ENCODE assay signal across 20 cellular contexts in the genomic region with DNA sequence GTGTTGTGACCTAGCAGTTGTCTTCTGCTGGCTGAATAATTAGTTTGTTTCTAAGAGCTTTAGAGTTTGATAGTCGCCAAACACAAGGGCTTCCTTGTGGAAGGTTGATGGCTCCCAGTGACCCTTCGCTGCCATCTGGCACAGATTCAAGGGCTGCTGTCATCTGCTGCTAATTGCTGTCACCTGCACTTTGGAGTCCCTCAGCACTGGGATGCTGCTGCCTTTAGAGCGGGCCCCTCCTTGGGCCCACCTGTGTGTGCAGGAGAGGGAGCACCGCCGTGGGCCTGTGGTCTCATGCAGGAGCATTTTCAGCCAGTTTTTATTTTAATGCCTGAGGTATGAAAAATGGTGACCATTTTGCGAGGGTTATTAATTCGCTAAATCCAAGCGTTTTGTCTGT.
DNase-seq lines count a peak whose midpoint lies in the region; ATAC-seq and TF ChIP-seq lines count a peak whose summit lies in the region.
"Had no signal": no experiment of that assay in that cellular context is flagged by ENCODE, and none has a peak within 500 bp of the region (broad histone marks: within the 10 kb centered on the region; RNA-seq: fewer than 3 reads in every experiment).

No MANE protein-coding gene starts in this region.

- H3K36me3 Mint-ChIP-seq in naive thymus-derived CD4-positive, alpha-beta T cell: peaks cover 0 to 11% (median 4%) of the 10 kb centered on the region in 5 donors

- no peak overlapping the region for H2AFZ ChIP-seq in SK-N-SH (ENCODE audit: low read depth)

- no peak overlapping the region for H3K9ac ChIP-seq in SK-N-SH

- H3K9me3 ChIP-seq in SK-N-SH: no peaks in the 10 kb centered on the region
- no peaks in the 10 kb centered on the region for H3K9me3 ChIP-seq in naive thymus-derived CD4-positive, alpha-beta T cell (ENCODE audit: control insufficient read depth in 2 of 3, low read length in 3 of 3)
- H3K9me3 ChIP-seq: colonic mucosa, gastroesophageal sphincter, lower lobe of right lung had no signal

- no peaks in the 10 kb centered on the region for H3K79me2 ChIP-seq in SK-N-SH (ENCODE audit: insufficient read depth)

- H3K4me3 Mint-ChIP-seq in naive thymus-derived CD4-positive, alpha-beta T cell: no peak overlapping the region
- H3K4me3 Mint-ChIP-seq: activated naive CD4-positive, alpha-beta T cell treated with anti-CD3 and anti-CD28 coated beads for 36 hours; activated T-cell treated with anti-CD3 and anti-CD28 coated beads, Interleukin-2, amount 50 U/mL, for 24 hours; CD14-positive monocyte had no signal

- DNase-seq in SK-N-SH (peak; percentile 59), NCI-H1105 (lab: John Stamatoyannopoulos, UW) (peak; percentile 94), NCI-H524 treated with DMSO at 0.1 percent for 48 hours (lab: John Stamatoyannopoulos, UW) (peak; percentile 23), KG1 (lab: John Stamatoyannopoulos, UW) (no peak)
- no peak for DNase-seq in activated naive CD4-positive, alpha-beta T cell treated with Interleukin-2 at 50 U/mL for 16 hours
- DNase-seq in naive thymus-derived CD4-positive, alpha-beta T cell: no peak
- DNase-seq: activated CD4-positive, CD25-positive, alpha-beta regulatory T cell treated with anti-CD3 and anti-CD28 coated beads, Interleukin-2, amount 50 U/mL, for 72 hours; activated naive CD4-positive, alpha-beta T cell treated with anti-CD3 and anti-CD28 coated beads for 36 hours; activated T-cell treated with anti-CD3 and anti-CD28 coated beads, Interleukin-2, amount 50 U/mL, for 24 hours; amniotic stem cell; colonic mucosa; lower lobe of right lung; NCI-H2171 treated with DMSO at 0.1 percent for 48 hours; trophoblast cell had no signal

- H4K20me1 ChIP-seq in SK-N-SH (ENCODE audit: insufficient read depth): no peaks in the 10 kb centered on the region

- H3K4me3 ChIP-seq in SK-N-SH (ENCODE audit: low read depth in 2 of 2, low read length in 1 of 2): no peak overlapping the region
- no peak overlapping the region for H3K4me3 ChIP-seq in naive thymus-derived CD4-positive, alpha-beta T cell (ENCODE audit: low read length)
- H3K4me3 ChIP-seq: colonic mucosa, gastroesophageal sphincter, lower lobe of right lung had no signal

- H3K27me3 ChIP-seq in SK-N-SH (ENCODE audit: insufficient read depth): no peaks in the 10 kb centered on the region
- H3K27me3 ChIP-seq in naive thymus-derived CD4-positive, alpha-beta T cell (ENCODE audit: control insufficient read depth in 2 of 2, insufficient read depth in 2 of 2, low read length in 2 of 2): no peaks in the 10 kb centered on the region
- H3K27me3 ChIP-seq: colonic mucosa, gastroesophageal sphincter had no signal

- H3K27me3 Mint-ChIP-seq in naive thymus-derived CD4-positive, alpha-beta T cell: no peaks in the 10 kb centered on the region
- H3K27me3 Mint-ChIP-seq: activated T-cell treated with anti-CD3 and anti-CD28 coated beads, Interleukin-2, amount 50 U/mL, for 24 hours; progenitor cell of endocrine pancreas had no signal

- peaks cover 0 to 2% (median 0%) of the 10 kb centered on the region in 11 donors for H3K9me3 Mint-ChIP-seq in naive thymus-derived CD4-positive, alpha-beta T cell
- H3K9me3 Mint-ChIP-seq: activated naive CD4-positive, alpha-beta T cell treated with anti-CD3 and anti-CD28 coated beads for 36 hours; activated T-cell treated with anti-CD3 and anti-CD28 coated beads, Interleukin-2, amount 50 U/mL, for 24 hours had no signal

- peak overlapping the region in 1 of 2 experiments; percentile 50; a peak in 1 of 4 replicates for H3K27ac ChIP-seq in SK-N-SH (ENCODE audit: low read depth in 2 of 2, low read length in 1 of 2)
- no peak overlapping the region for H3K27ac ChIP-seq in naive thymus-derived CD4-positive, alpha-beta T cell (ENCODE audit: low read depth, low read length)
- H3K27ac ChIP-seq: colonic mucosa, gastroesophageal sphincter, lower lobe of right lung had no signal

- peaks cover 4 to 27% (median 14%) of the 10 kb centered on the region in 7 donors for H3K4me1 Mint-ChIP-seq in naive thymus-derived CD4-positive, alpha-beta T cell

- TF ChIP-seq CTCF in SK-N-SH (IDR thresholded peaks at IDR 0.05): no peak

- POLR2A ChIA-PET in SK-N-SH (lab: Yijun Ruan, JAX): no interaction called here
- POLR2A ChIA-PET in naive thymus-derived CD4-positive, alpha-beta T cell (lab: Charles Lee): no interaction called here

- peaks cover 7 to 21% of the 10 kb centered on the region in 2 experiments; a peak in 3 of 4 replicates for H3K4me1 ChIP-seq in SK-N-SH (ENCODE audit: control insufficient read depth in 1 of 2, insufficient read depth in 2 of 2, low read depth in 1 of 2, low read length in 1 of 2)
- H3K4me1 ChIP-seq in naive thymus-derived CD4-positive, alpha-beta T cell (ENCODE audit: control insufficient read depth in 2 of 2, insufficient read depth in 2 of 2, low read length in 2 of 2): no peaks in the 10 kb centered on the region
- H3K4me1 ChIP-seq: colonic mucosa had no signal

- no peak for ATAC-seq in SK-N-SH treated with all-trans-retinoic acid at 6 μM for 48 hours
- no peak for ATAC-seq in esophagus mucosa
- no peak for ATAC-seq in naive thymus-derived CD4-positive, alpha-beta T cell
- ATAC-seq: gastroesophageal sphincter, HCT116, lower lobe of right lung had no signal

- peaks cover 4% of the 10 kb centered on the region for H3F3A ChIP-seq in SK-N-SH (replicated peaks; ENCODE audit: insufficient read depth)

- CTCF ChIA-PET in SK-N-SH (lab: Yijun Ruan, JAX): interaction anchor here (2.4 kb wide), 1 partner anchor 366 kb away, joined by 8 read pairs; no protein-coding TSS in a partner anchor
- CTCF ChIA-PET in naive thymus-derived CD4-positive, alpha-beta T cell (lab: Charles Lee): interaction anchor here (0.7 kb wide), 1 partner anchor 79 kb away, joined by 4 read pairs; no protein-coding TSS in a partner anchor

- intact Hi-C loops in naive thymus-derived CD4-positive, alpha-beta T cell (cut with micrococcal nuclease): no loop called here

- TF ChIP-seq EP300 in SK-N-SH (IDR thresholded peaks at IDR 0.05; ENCODE audit: borderline replicate concordance in 1 of 2, low read depth in 1 of 2, low read length in 1 of 2): no peak

- WGBS in SK-N-SH (ENCODE audit: low lambda C conversion rate): 68% methylated on average over 5 of the region's 8 CpGs

- H3K4me2 ChIP-seq in SK-N-SH: no peak overlapping the region

- H3K27ac Mint-ChIP-seq in naive thymus-derived CD4-positive, alpha-beta T cell: no peak overlapping the region
- H3K27ac Mint-ChIP-seq: activated naive CD4-positive, alpha-beta T cell treated with anti-CD3 and anti-CD28 coated beads for 36 hours; activated T-cell treated with anti-CD3 and anti-CD28 coated beads, Interleukin-2, amount 50 U/mL, for 24 hours; CD14-positive monocyte; progenitor cell of endocrine pancreas had no signal

- TF ChIP-seq RAD21 in SK-N-SH (IDR thresholded peaks at IDR 0.05; ENCODE audit: low read length): no peak

- H3K9me2 ChIP-seq in SK-N-SH: no peaks in the 10 kb centered on the region

- no peaks in the 10 kb centered on the region for H3K36me3 ChIP-seq in SK-N-SH (replicated peaks in 1 of 2; ENCODE audit: control insufficient read depth in 1 of 2, insufficient read depth in 2 of 2, low read length in 1 of 2)
- H3K36me3 ChIP-seq in naive thymus-derived CD4-positive, alpha-beta T cell (ENCODE audit: control insufficient read depth in 2 of 3, insufficient read depth in 3 of 3, low read length in 3 of 3): peaks cover 0 to 15% (median 0%) of the 10 kb centered on the region in 3 experiments
- H3K36me3 ChIP-seq: colonic mucosa, lower lobe of right lung had no signal

TF ChIP-seq in SK-N-SH, 30 proteins besides CTCF, POLR2A, EP300 and RAD21 (continues in another document):
- no peak for TF ChIP-seq TAF1 (IDR thresholded peaks at IDR 0.05; ENCODE audit: borderline replicate concordance, low read depth, low read length)
- no peak for TF ChIP-seq NRF1 (IDR thresholded peaks at IDR 0.05; ENCODE audit: low read depth, low read length)
- TF ChIP-seq TEAD4 (IDR thresholded peaks at IDR 0.05; ENCODE audit: borderline replicate concordance, insufficient read depth): no peak
- TF ChIP-seq FOSL2 (IDR thresholded peaks at IDR 0.05; ENCODE audit: borderline replicate concordance, low read depth): no peak
- TF ChIP-seq, protein P1, sequence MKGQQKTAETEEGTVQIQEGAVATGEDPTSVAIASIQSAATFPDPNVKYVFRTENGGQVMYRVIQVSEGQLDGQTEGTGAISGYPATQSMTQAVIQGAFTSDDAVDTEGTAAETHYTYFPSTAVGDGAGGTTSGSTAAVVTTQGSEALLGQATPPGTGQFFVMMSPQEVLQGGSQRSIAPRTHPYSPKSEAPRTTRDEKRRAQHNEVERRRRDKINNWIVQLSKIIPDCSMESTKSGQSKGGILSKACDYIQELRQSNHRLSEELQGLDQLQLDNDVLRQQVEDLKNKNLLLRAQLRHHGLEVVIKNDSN (IDR thresholded peaks at IDR 0.05; ENCODE audit: borderline replicate concordance, low read depth): no peak
- no peak for TF ChIP-seq MEF2A (IDR thresholded peaks at IDR 0.05; ENCODE audit: borderline replicate concordance, low read depth)
- TF ChIP-seq EZH2phosphoT487 (IDR thresholded peaks at IDR 0.05; ENCODE audit: borderline replicate concordance, low read depth): no peak
- no peak for TF ChIP-seq ELF1 (IDR thresholded peaks at IDR 0.05)
- TF ChIP-seq NFIC (IDR thresholded peaks at IDR 0.05; ENCODE audit: borderline replicate concordance): no peak

TF ChIP-seq in SK-N-SH treated with all-trans-retinoic acid at 6 μM for 48 hours, 23 proteins besides CTCF, POLR2A, EP300 and RAD21 (continues in another document):
- TF ChIP-seq, protein P2, sequence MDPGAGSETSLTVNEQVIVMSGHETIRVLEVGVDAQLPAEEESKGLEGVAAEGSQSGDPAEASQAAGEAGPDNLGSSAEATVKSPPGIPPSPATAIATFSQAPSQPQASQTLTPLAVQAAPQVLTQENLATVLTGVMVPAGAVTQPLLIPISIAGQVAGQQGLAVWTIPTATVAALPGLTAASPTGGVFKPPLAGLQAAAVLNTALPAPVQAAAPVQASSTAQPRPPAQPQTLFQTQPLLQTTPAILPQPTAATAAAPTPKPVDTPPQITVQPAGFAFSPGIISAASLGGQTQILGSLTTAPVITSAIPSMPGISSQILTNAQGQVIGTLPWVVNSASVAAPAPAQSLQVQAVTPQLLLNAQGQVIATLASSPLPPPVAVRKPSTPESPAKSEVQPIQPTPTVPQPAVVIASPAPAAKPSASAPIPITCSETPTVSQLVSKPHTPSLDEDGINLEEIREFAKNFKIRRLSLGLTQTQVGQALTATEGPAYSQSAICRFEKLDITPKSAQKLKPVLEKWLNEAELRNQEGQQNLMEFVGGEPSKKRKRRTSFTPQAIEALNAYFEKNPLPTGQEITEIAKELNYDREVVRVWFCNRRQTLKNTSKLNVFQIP (CRISPR knock-in tag; IDR thresholded peaks at IDR 0.05; ENCODE audit: borderline replicate concordance, low read depth): no peak
- TF ChIP-seq ISL1 (CRISPR knock-in tag; IDR thresholded peaks at IDR 0.05) (no peak), ESRRG (CRISPR knock-in tag; IDR thresholded peaks at IDR 0.05) (no peak), ARNTL (CRISPR knock-in tag; IDR thresholded peaks at IDR 0.05; ENCODE audit: borderline replicate concordance, low read depth) (no peak), ZFP3 (CRISPR knock-in tag; IDR thresholded peaks at IDR 0.05) (no peak), TCF4 (CRISPR knock-in tag; IDR thresholded peaks at IDR 0.05; ENCODE audit: borderline replicate concordance) (no peak), ZC3H10 (CRISPR knock-in tag; IDR thresholded peaks at IDR 0.05) (no peak), RARB (CRISPR knock-in tag; IDR thresholded peaks at IDR 0.05) (no peak), SNAI2 (CRISPR knock-in tag; IDR thresholded peaks at IDR 0.05) (no peak)

Comparison
In these comparisons a context has a peak if more than half of its experiments do, and no peak if none do; other contexts are left out.
1. DNase-seq: peak in SK-N-SH (single experiment), NCI-H1105 (single experiment) and NCI-H524 treated with DMSO at 0.1 percent for 48 hours (single experiment); none in KG1 (single experiment), activated naive CD4-positive, alpha-beta T cell treated with Interleukin-2 at 50 U/mL for 16 hours (single experiment) and naive thymus-derived CD4-positive, alpha-beta T cell (0 of 9).